Comparison of ENCODE assay signal across 20 cellular contexts in the genomic region with DNA sequence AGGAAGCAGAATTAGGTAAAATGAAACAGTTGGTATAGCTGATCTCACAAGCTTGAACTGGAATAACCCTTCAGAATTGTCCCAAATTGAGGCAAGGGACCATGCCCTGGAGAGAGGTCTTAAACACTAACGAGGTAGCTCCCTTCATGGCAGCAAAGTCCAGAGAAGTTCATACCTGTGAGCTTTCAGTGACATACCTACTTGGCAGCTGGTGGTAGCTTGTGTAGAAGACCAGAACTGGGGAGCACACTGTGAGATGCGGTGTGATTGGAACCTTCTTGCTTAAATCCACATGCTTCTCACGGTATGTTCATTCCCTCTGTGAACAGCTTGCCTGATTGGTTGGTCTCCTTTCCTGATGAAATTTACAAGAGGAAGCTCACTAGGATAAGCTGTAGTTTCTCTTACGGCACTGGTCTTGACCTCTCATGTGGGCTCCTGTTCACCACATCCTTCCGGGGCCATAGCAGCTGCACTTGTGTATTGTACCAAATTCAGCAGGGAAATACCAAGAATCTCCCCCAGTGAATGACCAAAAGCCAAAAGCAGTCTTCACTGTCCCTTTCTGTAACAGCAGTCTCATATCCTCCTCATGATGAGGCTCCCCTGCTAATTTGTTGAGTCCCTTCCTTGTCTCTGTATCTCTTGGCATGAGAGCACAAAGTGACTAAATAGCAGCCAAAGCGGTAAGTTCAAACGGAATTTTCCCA.
DNase-seq lines count a peak whose midpoint lies in the region; ATAC-seq and TF ChIP-seq lines count a peak whose summit lies in the region.
"Had no signal": no experiment of that assay in that cellular context is flagged by ENCODE, and none has a peak within 500 bp of the region (broad histone marks: within the 10 kb centered on the region; RNA-seq: fewer than 3 reads in every experiment).

No MANE protein-coding gene starts in this region.

- H3K27me3 Mint-ChIP-seq in activated CD4-positive, alpha-beta memory T cell treated with anti-CD3 and anti-CD28 coated beads for 36 hours, result peaks cover 4% of the 10 kb centered on the region

- H3K27me3 ChIP-seq in OCI-LY3 (ENCODE audit: low read depth, low read length), result no peaks in the 10 kb centered on the region
- H3K27me3 ChIP-seq: colonic mucosa, pancreas had no signal

- no peaks in the 10 kb centered on the region for H3K4me1 Mint-ChIP-seq in activated CD4-positive, alpha-beta memory T cell treated with anti-CD3 and anti-CD28 coated beads for 36 hours (ENCODE audit: low read depth)

- H3K4me1 ChIP-seq in OCI-LY3 (ENCODE audit: low read length), result peaks cover 35% of the 10 kb centered on the region
- H3K4me1 ChIP-seq: colonic mucosa, heart left ventricle, pancreas had no signal

- no peak overlapping the region for H2AFZ ChIP-seq in OCI-LY3 (ENCODE audit: low read depth, low read length)

- no peaks in the 10 kb centered on the region for H3K36me3 ChIP-seq in OCI-LY3 (replicated peaks; ENCODE audit: low read depth, low read length)
- H3K36me3 ChIP-seq: colonic mucosa, heart left ventricle, pancreas had no signal

- no peak overlapping the region for H3K9ac ChIP-seq in OCI-LY3 (ENCODE audit: low read length)

- POLR2A ChIA-PET in activated CD4-positive, alpha-beta memory T cell treated with anti-CD3 and anti-CD28 coated beads for 36 hours (lab: Charles Lee), result no interaction called here

- no peaks in the 10 kb centered on the region for H3K9me3 Mint-ChIP-seq in activated CD4-positive, alpha-beta memory T cell treated with anti-CD3 and anti-CD28 coated beads for 36 hours
- H3K9me3 Mint-ChIP-seq: activated CD8-positive, alpha-beta T cell treated with anti-CD3 and anti-CD28 coated beads for 36 hours; activated T-helper 2 cell treated with anti-CD3 and anti-CD28 coated beads, Interferon-gamma antibody, Interleukin-2, Interleukin-4, amounts not matched to agents 10 μg/mL and 5 μg/mL and 100 μg/mL, durations not matched to agents 14 hours and 24 hours and 36 hours had no signal

- no peaks in the 10 kb centered on the region for H3K9me3 ChIP-seq in OCI-LY3 (ENCODE audit: insufficient read depth, low read length)
- H3K9me3 ChIP-seq: colonic mucosa, heart left ventricle, pancreas had no signal

- no peak overlapping the region for H3K4me3 Mint-ChIP-seq in activated CD4-positive, alpha-beta memory T cell treated with anti-CD3 and anti-CD28 coated beads for 36 hours
- H3K4me3 Mint-ChIP-seq: activated CD8-positive, alpha-beta T cell treated with anti-CD3 and anti-CD28 coated beads for 36 hours had no signal

- H3K27ac Mint-ChIP-seq in activated CD4-positive, alpha-beta memory T cell treated with anti-CD3 and anti-CD28 coated beads for 36 hours, result no peak overlapping the region
- H3K27ac Mint-ChIP-seq: activated CD8-positive, alpha-beta T cell treated with anti-CD3 and anti-CD28 coated beads for 36 hours; activated T-helper 2 cell treated with anti-CD3 and anti-CD28 coated beads, Interferon-gamma antibody, Interleukin-2, Interleukin-4, amounts not matched to agents 10 μg/mL and 5 μg/mL and 100 μg/mL, durations not matched to agents 14 hours and 24 hours and 36 hours had no signal

- H3K27ac ChIP-seq in OCI-LY3 (ENCODE audit: low read length), result peak overlapping the region; percentile 69
- H3K27ac ChIP-seq: colonic mucosa, epithelial cell of prostate, heart left ventricle, pancreas had no signal

- no peaks in the 10 kb centered on the region for H3K36me3 Mint-ChIP-seq in activated CD4-positive, alpha-beta memory T cell treated with anti-CD3 and anti-CD28 coated beads for 36 hours

- TF ChIP-seq CTCF in OCI-LY3 (IDR thresholded peaks at IDR 0.05; ENCODE audit: low read depth, low read length), result no peak

- H3K79me2 ChIP-seq in OCI-LY3 (ENCODE audit: low read length), result no peaks in the 10 kb centered on the region

- H3K4me2 ChIP-seq in OCI-LY3 (ENCODE audit: low read length), result peak overlapping the region; percentile 20

- H3K4me3 ChIP-seq in OCI-LY3 (ENCODE audit: low read length), result no peak overlapping the region
- H3K4me3 ChIP-seq: colonic mucosa, heart left ventricle, pancreas had no signal

- DNase-seq in EH (ENCODE audit: low read depth) (peak; percentile 25), NCI-H128 (lab: John Stamatoyannopoulos, UW; ENCODE audit: unreplicated experiment) (no peak)
- no peak for DNase-seq in activated CD4-positive, alpha-beta T cell treated with anti-CD3 and anti-CD28 coated beads, Interleukin-2, amount 50 U/mL, for 4 hours
- DNase-seq in activated CD4-positive, CD25-positive, alpha-beta regulatory T cell (lab: John Stamatoyannopoulos, UW), result no peak
- DNase-seq in activated CD4-positive, alpha-beta memory T cell treated with anti-CD3 and anti-CD28 coated beads for 36 hours, result no peak
- DNase-seq: activated CD8-positive, alpha-beta T cell treated with anti-CD3 and anti-CD28 coated beads for 36 hours; amygdala; Calu3; colonic mucosa; heart left ventricle; KG1; midbrain; NCI-H1694 treated with DMSO at 0.1 percent for 48 hours; NCI-H69; pancreas had no signal

- H4K20me1 ChIP-seq in OCI-LY3 (ENCODE audit: insufficient read depth, low read length), result no peaks in the 10 kb centered on the region

- ATAC-seq in GM19395 (IDR thresholded peaks at IDR 0.05; ENCODE audit: unreplicated experiment), result peak; percentile 66
- peak; percentile 40 for ATAC-seq in HG03039 (IDR thresholded peaks at IDR 0.05; ENCODE audit: unreplicated experiment)
- ATAC-seq: activated CD8-positive, alpha-beta T cell treated with anti-CD3 and anti-CD28 coated beads for 36 hours; heart left ventricle; pancreas had no signal

- CTCF ChIA-PET in activated CD4-positive, alpha-beta memory T cell treated with anti-CD3 and anti-CD28 coated beads for 36 hours (lab: Charles Lee), result interaction anchor here (1.2 kb wide), 1 partner anchor 12 kb away, joined by 7 read pairs; no protein-coding TSS in a partner anchor

- intact Hi-C loops in activated CD4-positive, alpha-beta memory T cell treated with anti-CD3 and anti-CD28 coated beads for 36 hours (cut with micrococcal nuclease), result no loop called here
